Comparison of ENCODE assay signal across 11 cellular contexts in the genomic region with DNA sequence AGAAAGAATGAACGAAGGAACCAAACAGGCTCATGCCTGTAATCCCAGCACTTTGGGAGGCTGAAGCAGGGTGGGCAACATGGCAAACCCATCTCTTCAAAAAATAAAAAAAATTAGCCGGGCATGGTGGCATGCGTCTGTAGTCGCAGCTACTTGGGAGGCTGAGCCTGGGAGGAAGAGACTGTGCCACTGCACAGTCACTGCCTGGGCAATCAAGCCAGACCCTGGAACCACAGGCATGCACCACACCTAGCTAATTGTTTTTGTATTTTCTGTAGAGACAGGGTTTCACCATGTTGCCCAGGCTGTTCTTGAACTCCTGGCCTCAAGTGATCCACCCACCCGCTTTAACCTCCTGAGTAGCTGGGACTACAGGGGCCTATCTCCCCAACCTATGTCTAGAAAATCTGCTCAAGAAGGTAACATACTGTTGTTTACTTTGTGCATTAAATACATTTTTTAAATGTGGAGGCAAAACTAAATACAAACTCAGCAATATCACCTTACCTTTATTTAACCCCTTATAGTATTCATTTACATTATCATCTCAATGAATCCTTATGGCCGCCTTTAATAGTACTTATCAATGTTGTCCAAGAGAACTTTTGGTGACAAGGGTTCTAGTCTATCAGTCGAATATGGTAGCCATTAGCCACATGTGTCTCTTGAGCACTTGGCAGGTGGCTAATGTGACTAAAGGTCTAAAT. TPM values are rescaled to one million over a fixed set of nuclear protein-coding genes. Genes with fewer than 3 reads are reported as not detected.
DNase-seq lines count a peak whose midpoint lies in the region; ATAC-seq, FAIRE-seq and TF ChIP-seq lines count a peak whose summit lies in the region.
"Had no signal": no experiment of that assay in that cellular context is flagged by ENCODE, and none has a peak within 500 bp of the region (broad histone marks: within the 10 kb centered on the region; RNA-seq: fewer than 3 reads in every experiment).

No MANE protein-coding gene starts in this region.

- peak overlapping the region; percentile 56 for H3K27ac Mint-ChIP-seq in activated naive CD8-positive, alpha-beta T cell treated with anti-CD3 and anti-CD28 coated beads for 36 hours

- peaks cover 39% of the 10 kb centered on the region for H3K4me1 Mint-ChIP-seq in activated naive CD8-positive, alpha-beta T cell treated with anti-CD3 and anti-CD28 coated beads for 36 hours

- peak overlapping the region; percentile 73 for H3K4me3 Mint-ChIP-seq in activated naive CD8-positive, alpha-beta T cell treated with anti-CD3 and anti-CD28 coated beads for 36 hours
- H3K4me3 Mint-ChIP-seq: CD14-positive monocyte had no signal

- no peaks in the 10 kb centered on the region for H3K27me3 Mint-ChIP-seq in activated naive CD8-positive, alpha-beta T cell treated with anti-CD3 and anti-CD28 coated beads for 36 hours

- H3K4me3 ChIP-seq in heart right ventricle: peak overlapping the region in 6 of 10 donors; percentile 4 to 28 (median 22)
- H3K4me3 ChIP-seq in kidney (ENCODE audit: low read length in 2 of 2): peak overlapping the region; percentile 45 to 55
- peak overlapping the region in 1 of 2 donors; percentile 24 for H3K4me3 ChIP-seq in tibial artery

- no peak for TF ChIP-seq CTCF in heart right ventricle (IDR thresholded peaks at IDR 0.05)
- TF ChIP-seq CTCF in kidney (IDR thresholded peaks at IDR 0.05; ENCODE audit: borderline replicate concordance, extremely low read depth, insufficient read depth): no peak
- no peak for TF ChIP-seq CTCF in tibial artery (IDR thresholded peaks at IDR 0.05)

- H3K9ac ChIP-seq in kidney (ENCODE audit: low read length in 2 of 2): peak overlapping the region; percentile 24 to 58

- no peaks in the 10 kb centered on the region for H3K9me3 Mint-ChIP-seq in activated naive CD8-positive, alpha-beta T cell treated with anti-CD3 and anti-CD28 coated beads for 36 hours
- H3K9me3 Mint-ChIP-seq: CD14-positive monocyte had no signal

- H3K27ac ChIP-seq in heart right ventricle (peak overlapping the region in 1 of 10 donors; percentile 27), kidney (ENCODE audit: low read depth in 2 of 2, low read length in 2 of 2) (peak overlapping the region in 1 of 2 donors; percentile 57), tibial artery (peak overlapping the region in 1 of 2 donors; percentile 18)

- H3K4me1 ChIP-seq in heart right ventricle (peaks cover 23 to 49% (median 45%) of the 10 kb centered on the region in 9 donors), kidney (ENCODE audit: control insufficient read depth in 1 of 2, insufficient read depth in 1 of 2, low read depth in 1 of 2, low read length in 2 of 2) (peaks cover 9 to 19% of the 10 kb centered on the region in 2 donors), tibial artery (peaks cover 4 to 45% (median 36%) of the 10 kb centered on the region in 4 donors)

- ATAC-seq in heart right ventricle: no peak
- no peak for ATAC-seq in left ventricle myocardium superior

- no peak for DNase-seq in heart right ventricle
- DNase-seq in left ventricle myocardium superior: no peak
- DNase-seq in activated naive CD8-positive, alpha-beta T cell treated with anti-CD3 and anti-CD28 coated beads for 36 hours: no peak
- DNase-seq in kidney: no peak
- DNase-seq in ureter (ENCODE audit: low spot score): peak; percentile 43
- no peak for DNase-seq in tibial artery
- DNase-seq in hypothalamus (lab: John Stamatoyannopoulos, UW): no peak
- DNase-seq in activated effector memory CD4-positive, alpha-beta T cell treated with Interleukin-2 at 50 U/mL for 16 hours: no peak
- DNase-seq: NCI-H510A had no signal

- peaks cover 33% of the 10 kb centered on the region for H3K36me3 Mint-ChIP-seq in activated naive CD8-positive, alpha-beta T cell treated with anti-CD3 and anti-CD28 coated beads for 36 hours

- no peak for FAIRE-seq in kidney (lab: Jason Lieb, UNC)

- intact Hi-C loops in heart right ventricle (cut with DNase I): loop anchor here in 1 of 10 donors (10.0 kb wide), 1 partner anchor 123 kb away; a partner anchor contains a TSS
- intact Hi-C loops in left ventricle myocardium superior (cut with micrococcal nuclease): no loop called here
- intact Hi-C loops in kidney (cut with DNase I): no loop called here
- intact Hi-C loops in tibial artery (cut with DNase I; ENCODE audit: low total_unique reads): no loop called here

- H3K27me3 ChIP-seq in heart right ventricle: no peaks in the 10 kb centered on the region
- H3K27me3 ChIP-seq in tibial artery: no peaks in the 10 kb centered on the region

- H3K9me3 ChIP-seq in heart right ventricle (no peaks in the 10 kb centered on the region), kidney (ENCODE audit: control insufficient read depth in 1 of 2, low read length in 2 of 2) (no peaks in the 10 kb centered on the region), tibial artery (no peaks in the 10 kb centered on the region)

- H3K36me3 ChIP-seq in heart right ventricle: peaks cover 5 to 73% (median 47%) of the 10 kb centered on the region in 9 donors
- H3K36me3 ChIP-seq in kidney (ENCODE audit: control insufficient read depth in 1 of 2, insufficient read depth in 2 of 2, low read length in 2 of 2): peaks cover 16 to 42% of the 10 kb centered on the region in 2 donors
- peaks cover 29 to 59% (median 52%) of the 10 kb centered on the region in 3 donors for H3K36me3 ChIP-seq in tibial artery

- WGBS in heart right ventricle, 2 donors: 64 to 68% methylated on average over 7 of the region's 7 CpGs

RNA-seq across cellular contexts. Expression of a gene that starts 2.7 kb away (rescaled TPM):
- total RNA-seq in heart right ventricle: 10 to 100 TPM; 17.6 to 30.3 (median 22.0) TPM
- polyA plus RNA-seq in heart right ventricle: 10 to 100 TPM; 14.3 to 33.8 TPM
- total RNA-seq in left ventricle myocardium superior: 22.6 TPM
- 10 to 100 TPM; 53.2 to 54.7 TPM for total RNA-seq in activated naive CD8-positive, alpha-beta T cell treated with anti-CD3 and anti-CD28 coated beads for 36 hours
- 57.4 TPM for total RNA-seq in kidney
- 19.8 TPM for polyA plus RNA-seq in kidney (ENCODE audit: insufficient read depth, low read depth, low replicate concordance)
- total RNA-seq in ureter: 83.8 TPM

RNA-seq across cellular contexts. Expression of a gene that starts 10.0 kb away (rescaled TPM):
- total RNA-seq in heart right ventricle (not detected), left ventricle myocardium superior (not detected), kidney (not detected), ureter (not detected)
- polyA plus RNA-seq in heart right ventricle (under 1 TPM in 1 of 2 donors, not detected in 1; 0.04 TPM), kidney (ENCODE audit: insufficient read depth, low read depth, low replicate concordance) (0.32 TPM)
- total RNA-seq in activated naive CD8-positive, alpha-beta T cell treated with anti-CD3 and anti-CD28 coated beads for 36 hours: under 1 TPM in 1 of 2 experiments, not detected in 1; 0.16 TPM
- total RNA-seq: H4 had no signal
- polyA plus RNA-seq: CD14-positive monocyte had no signal

RNA-seq across cellular contexts. Expression of a gene that starts 20.3 kb away (rescaled TPM):
- total RNA-seq in heart right ventricle: 10 to 100 TPM; 12.8 to 32.3 (median 21.9) TPM
- 10 to 100 TPM; 11.5 to 17.0 TPM for polyA plus RNA-seq in heart right ventricle
- 18.7 TPM for total RNA-seq in left ventricle myocardium superior
- 10 to 100 TPM; 19.4 to 20.0 TPM for total RNA-seq in activated naive CD8-positive, alpha-beta T cell treated with anti-CD3 and anti-CD28 coated beads for 36 hours
- total RNA-seq in kidney: 40.8 TPM
- polyA plus RNA-seq in kidney (ENCODE audit: insufficient read depth, low read depth, low replicate concordance): 33.2 TPM
- total RNA-seq in ureter: 29.8 TPM

RNA-seq across cellular contexts. Expression of a gene that starts 46.9 kb away (rescaled TPM):
- total RNA-seq in heart right ventricle (10 to 100 TPM; 48.6 to 79.8 (median 58.2) TPM), left ventricle myocardium superior (61.2 TPM), kidney (99.6 TPM), ureter (104 TPM)
- polyA plus RNA-seq in heart right ventricle (10 to 100 TPM; 22.7 to 38.0 TPM), kidney (ENCODE audit: insufficient read depth, low read depth, low replicate concordance) (32.3 TPM)
- total RNA-seq in activated naive CD8-positive, alpha-beta T cell treated with anti-CD3 and anti-CD28 coated beads for 36 hours: 100 to 1,000 TPM; 135 to 148 TPM
